36 cellular contexts compared by ENCODE assay signal in genomic region chr1:226388131-226388530, GRCh38.
"Had no signal": no experiment of that assay in that cellular context is flagged by ENCODE, and none has a peak within 500 bp of the region (broad histone marks: within the 10 kb centered on the region; RNA-seq: fewer than 3 reads in every experiment).

No MANE protein-coding gene starts in this region.

- H3K4me1 ChIP-seq: adrenal gland, breast epithelium had no signal

- H3K27me3 Mint-ChIP-seq: activated B cell treated with CpG ODN at 0.5 μM for 24 hours; activated CD4-positive, alpha-beta memory T cell treated with anti-CD3 and anti-CD28 coated beads for 36 hours; activated CD4-positive, alpha-beta T cell treated with anti-CD3 and anti-CD28 coated beads, Interleukin-2, amount 10 ng/mL, durations not matched to agents 24 days and 14 days; activated CD8-positive, alpha-beta T cell treated with anti-CD3 and anti-CD28 coated beads for 36 hours; activated naive CD8-positive, alpha-beta T cell treated with anti-CD3 and anti-CD28 coated beads for 36 hours; activated T-helper 17 cell treated with anti-CD3 and anti-CD28 coated beads, Interleukin-2, amount 50 U/mL, for 72 hours; central memory CD8-positive, alpha-beta T cell; T-cell had no signal

- H3K27ac Mint-ChIP-seq: activated B cell treated with CpG ODN at 0.5 μM for 24 hours; activated CD4-positive, alpha-beta memory T cell treated with anti-CD3 and anti-CD28 coated beads for 36 hours; activated CD4-positive, alpha-beta T cell treated with anti-CD3 and anti-CD28 coated beads, Interleukin-2, amount 10 ng/mL, durations not matched to agents 24 days and 14 days; activated CD8-positive, alpha-beta T cell treated with anti-CD3 and anti-CD28 coated beads for 36 hours; activated naive CD4-positive, alpha-beta T cell treated with anti-CD3 and anti-CD28 coated beads for 36 hours; activated naive CD8-positive, alpha-beta T cell treated with anti-CD3 and anti-CD28 coated beads for 36 hours; activated T-cell treated with anti-CD3 and anti-CD28 coated beads, Interleukin-2, amount 50 U/mL, for 72 hours; activated T-helper 1 cell treated with anti-CD3 and anti-CD28 coated beads, Interleukin-12 subunit alpha, Interleukin-12 subunit beta, Interleukin-2, Interleukin-4 antibody, amounts not matched to agents 30 ng/mL and 10 ng/mL and 1 ng/mL, durations not matched to agents 14 hours and 24 hours and 36 hours; activated T-helper 17 cell treated with anti-CD3 and anti-CD28 coated beads, Interleukin-2, amount 50 U/mL, for 72 hours had no signal

- DNase-seq: activated B cell treated with CpG ODN at 0.5 μM for 24 hours; activated CD4-positive, alpha-beta T cell treated with anti-CD3 and anti-CD28 coated beads for 4 hours; activated CD4-positive, alpha-beta T cell treated with anti-CD3 and anti-CD28 coated beads, Interleukin-2, amount 10 ng/mL, durations not matched to agents 24 days and 14 days; activated CD4-positive, alpha-beta T cell treated with anti-CD3 and anti-CD28 coated beads, Interleukin-2, amount 50 U/mL, for 1 hour; activated CD4-positive, alpha-beta T cell treated with anti-CD3 and anti-CD28 coated beads, Interleukin-2, amount 50 U/mL, for 4 hours; activated CD4-positive, CD25-positive, alpha-beta regulatory T cell treated with anti-CD3 and anti-CD28 coated beads, Interleukin-2, amount 50 U/mL, for 72 hours; activated CD8-positive, alpha-beta memory T cell treated with anti-CD3 and anti-CD28 coated beads, Interleukin-2, amount 50 U/mL, for 4 hours; activated CD8-positive, alpha-beta T cell treated with anti-CD3 and anti-CD28 coated beads for 36 hours; activated effector memory CD4-positive, alpha-beta T cell treated with anti-CD3 and anti-CD28 coated beads, Interleukin-2, amount 50 U/mL, for 16 hours; activated gamma-delta T cell treated with Interleukin-2 at 50 U/mL for 16 hours; activated naive CD4-positive, alpha-beta T cell; activated naive CD4-positive, alpha-beta T cell treated with anti-CD3 and anti-CD28 coated beads for 36 hours; activated naive CD4-positive, alpha-beta T cell treated with anti-CD3 and anti-CD28 coated beads, Interleukin-2, amount 50 U/mL, for 16 hours; activated naive CD8-positive, alpha-beta T cell treated with anti-CD3 and anti-CD28 coated beads for 36 hours; activated T-cell treated with anti-CD3 and anti-CD28 coated beads for 4 hours; activated T-cell treated with anti-CD3 and anti-CD28 coated beads, Interleukin-2, amount 50 U/mL, for 1 hour; activated T-cell treated with anti-CD3 and anti-CD28 coated beads, Interleukin-2, amount 50 U/mL, for 4 hours; activated T-cell treated with anti-CD3 and anti-CD28 coated beads, Interleukin-2, amount 50 U/mL, for 72 hours; adrenal gland; amniotic stem cell; aorta; body of pancreas; brain microvascular endothelial cell; caudate nucleus; cerebellar nuclear complex; T-cell; T-helper 2 cell; T-helper 9 cell had no signal

- H3K4me3 ChIP-seq: adrenal gland, body of pancreas, breast epithelium had no signal

- H3K4me3 Mint-ChIP-seq: activated B cell treated with CpG ODN at 0.5 μM for 24 hours; activated CD4-positive, alpha-beta memory T cell treated with anti-CD3 and anti-CD28 coated beads for 36 hours; activated CD4-positive, alpha-beta T cell treated with anti-CD3 and anti-CD28 coated beads, Interleukin-2, amount 10 ng/mL, durations not matched to agents 24 days and 14 days; activated CD8-positive, alpha-beta T cell treated with anti-CD3 and anti-CD28 coated beads for 36 hours; activated naive CD4-positive, alpha-beta T cell treated with anti-CD3 and anti-CD28 coated beads for 36 hours; activated naive CD8-positive, alpha-beta T cell treated with anti-CD3 and anti-CD28 coated beads for 36 hours; activated T-cell treated with anti-CD3 and anti-CD28 coated beads, Interleukin-2, amount 50 U/mL, for 4 hours; activated T-cell treated with anti-CD3 and anti-CD28 coated beads, Interleukin-2, amount 50 U/mL, for 72 hours; activated T-helper 1 cell treated with anti-CD3 and anti-CD28 coated beads, Interleukin-12 subunit alpha, Interleukin-12 subunit beta, Interleukin-2, Interleukin-4 antibody, amounts not matched to agents 30 ng/mL and 10 ng/mL and 1 ng/mL, durations not matched to agents 14 hours and 24 hours and 36 hours; activated T-helper 17 cell treated with anti-CD3 and anti-CD28 coated beads, Interleukin-2, amount 50 U/mL, for 72 hours; central memory CD8-positive, alpha-beta T cell; T-cell; T-helper 2 cell treated with Interferon-gamma antibody and Interleukin-4, amounts not matched to agents 5 μg/mL and 100 μg/mL, for 36 hours had no signal

- H3K27ac ChIP-seq: adrenal gland, body of pancreas, brain microvascular endothelial cell, breast epithelium, VCaP had no signal

- H3K27me3 ChIP-seq: adrenal gland, body of pancreas, brain microvascular endothelial cell, breast epithelium had no signal

- ATAC-seq: activated CD8-positive, alpha-beta T cell treated with anti-CD3 and anti-CD28 coated beads for 36 hours; activated naive CD4-positive, alpha-beta T cell treated with anti-CD3 and anti-CD28 coated beads, Interleukin-2, amount 50 U/mL, for 72 hours; activated T-cell treated with anti-CD3 and anti-CD28 coated beads, Interleukin-2, amount 50 U/mL, for 4 hours; activated T-cell treated with anti-CD3 and anti-CD28 coated beads, Interleukin-2, amount 50 U/mL, for 72 hours; activated T-helper 17 cell treated with anti-CD3 and anti-CD28 coated beads, Interleukin-2, amount 50 U/mL, for 72 hours; body of pancreas; T-cell had no signal

- H3K4me1 Mint-ChIP-seq: activated B cell treated with CpG ODN at 0.5 μM for 24 hours; activated CD4-positive, alpha-beta T cell treated with anti-CD3 and anti-CD28 coated beads, Interleukin-2, amount 10 ng/mL, durations not matched to agents 24 days and 14 days; activated naive CD8-positive, alpha-beta T cell treated with anti-CD3 and anti-CD28 coated beads for 36 hours had no signal

- H3K9me3 ChIP-seq: adrenal gland, body of pancreas, breast epithelium had no signal
